Comparison of ENCODE assay signal across 11 cellular contexts in genomic region chr1:93877529-93877928, GRCh38. TPM values are rescaled to one million over a fixed set of nuclear protein-coding genes. Genes with fewer than 3 reads are reported as not detected.
A peak's percentile ranks its signal among the peaks of the same experiment; 100 is the strongest.
DNase-seq lines count a peak whose midpoint lies in the region; ATAC-seq and TF ChIP-seq lines count a peak whose summit lies in the region.
"Had no signal": no experiment of that assay in that cellular context is flagged by ENCODE, and none has a peak within 500 bp of the region (broad histone marks: within the 10 kb centered on the region; RNA-seq: fewer than 3 reads in every experiment).

No MANE protein-coding gene starts in this region.

- no peak overlapping the region for H2BK120ac ChIP-seq in mesendoderm (ENCODE audit: low read depth, low read length)

- no peak for TF ChIP-seq RAD21 in HCT116 (IDR thresholded peaks at IDR 0.05; ENCODE audit: low read depth)

- H4K5ac ChIP-seq in mesendoderm (ENCODE audit: low read length) = no peak overlapping the region

- POLR2A ChIA-PET in HCT116 (lab: Charles Lee) = no interaction called here

- DNase-seq in HCT116 (ENCODE audit: low read depth, low spot score) (no peak), mesendoderm (no peak), Peyer's patch (no peak), foreskin fibroblast (no peak), DMS 273 (lab: John Stamatoyannopoulos, UW; ENCODE audit: unreplicated experiment) (no peak)
- DNase-seq in activated naive CD4-positive, alpha-beta T cell treated with anti-CD3 and anti-CD28 coated beads, Interleukin-2, amount 50 U/mL, for 72 hours (ENCODE audit: low spot score in 2 of 2) = no peak
- DNase-seq in stimulated activated naive CD4-positive, alpha-beta T cell (lab: John Stamatoyannopoulos, UW) = no peak
- DNase-seq: effector memory CD4-positive, alpha-beta T cell; left lung; tibial artery had no signal

- no TSS peak for BruUV-seq in HCT116 (replicated peaks; lab: Mats Ljungman, UMichigan)

- no peak overlapping the region for H2BK15ac ChIP-seq in mesendoderm (replicated peaks; ENCODE audit: low read depth)

- peaks cover 41 to 49% of the 10 kb centered on the region in 2 donors for H3K36me3 Mint-ChIP-seq in activated naive CD4-positive, alpha-beta T cell treated with anti-CD3 and anti-CD28 coated beads, Interleukin-2, amount 50 U/mL, for 72 hours

- H3K4ac ChIP-seq in mesendoderm (ENCODE audit: low read depth, low read length) = no peak overlapping the region

- H3K4me2 ChIP-seq in HCT116 (ENCODE audit: low read length) (peak overlapping the region; percentile 86), mesendoderm (ENCODE audit: low read length) (no peak overlapping the region)

- no peak overlapping the region for H2AK5ac ChIP-seq in mesendoderm (ENCODE audit: low read length)

- H2BK5ac ChIP-seq in mesendoderm (ENCODE audit: low read length) = no peak overlapping the region

- TF ChIP-seq POLR2A in HCT116 (IDR thresholded peaks at IDR 0.05; ENCODE audit: borderline replicate concordance, extremely low read depth, insufficient read depth, insufficient read length) = no peak
- TF ChIP-seq POLR2A in Peyer's patch (IDR thresholded peaks at IDR 0.05) = no peak

- no peaks in the 10 kb centered on the region for H3K9me3 ChIP-seq in HCT116 (ENCODE audit: control insufficient read depth in 1 of 2, insufficient read depth in 1 of 2, low read depth in 1 of 2, low read length in 2 of 2)
- no peaks in the 10 kb centered on the region for H3K9me3 ChIP-seq in Peyer's patch
- H3K9me3 ChIP-seq: left lung, tibial artery had no signal

- H3K27me3 ChIP-seq in ACC112 (ENCODE audit: insufficient read depth, low read length) = no peaks in the 10 kb centered on the region
- H3K27me3 ChIP-seq in HCT116 (ENCODE audit: insufficient read depth, low read length) = no peaks in the 10 kb centered on the region
- no peaks in the 10 kb centered on the region for H3K27me3 ChIP-seq in mesendoderm (ENCODE audit: insufficient read depth, low read length, poor library complexity)
- H3K27me3 ChIP-seq in Peyer's patch = no peaks in the 10 kb centered on the region
- H3K27me3 ChIP-seq: left lung, tibial artery had no signal

- no peak for ATAC-seq in HCT116
- no peak for ATAC-seq in activated naive CD4-positive, alpha-beta T cell treated with anti-CD3 and anti-CD28 coated beads, Interleukin-2, amount 50 U/mL, for 72 hours
- ATAC-seq: left lung had no signal

- H3K9ac ChIP-seq in HCT116 (ENCODE audit: low read length) (peak overlapping the region; percentile 94; the same call in 1 of the 2 replicates), mesendoderm (ENCODE audit: low read length) (peak overlapping the region; percentile 9)

- H3K79me1 ChIP-seq in mesendoderm (ENCODE audit: low read length) = peaks cover 13% of the 10 kb centered on the region

- H3K56ac ChIP-seq in mesendoderm (ENCODE audit: low read length) = no peak overlapping the region

- no peak overlapping the region for H3K27ac ChIP-seq in ACC112 (ENCODE audit: low read depth, low read length)
- no peak overlapping the region for H3K27ac ChIP-seq in HCT116 (ENCODE audit: low read depth, low read length)
- H3K27ac ChIP-seq in mesendoderm (ENCODE audit: low read depth, low read length) = no peak overlapping the region
- H3K27ac ChIP-seq in Peyer's patch = no peak overlapping the region

- CTCF ChIA-PET in HCT116 (lab: Charles Lee) = no interaction called here

- no peak overlapping the region for H2AFZ ChIP-seq in ACC112 (ENCODE audit: low read length, unreplicated experiment)
- H2AFZ ChIP-seq in HCT116 (ENCODE audit: low read depth, low read length, poor library complexity, severe bottlenecking) = no peak overlapping the region

- TF ChIP-seq CTCF in HCT116 (IDR thresholded peaks at IDR 0.05 in 2 of 3, conservative IDR thresholded peaks at IDR 0.05 in 1 of 3; ENCODE audit: borderline replicate concordance in 1 of 3, insufficient read depth in 1 of 3, low read depth in 2 of 3, low read length in 2 of 3) = no peak
- TF ChIP-seq CTCF in Peyer's patch (IDR thresholded peaks at IDR 0.05) = no peak
- no peak for TF ChIP-seq CTCF in foreskin fibroblast (IDR thresholded peaks at IDR 0.05; ENCODE audit: low read depth, low read length)

- H4K8ac ChIP-seq in mesendoderm (ENCODE audit: low read depth, low read length) = no peak overlapping the region

- intact Hi-C loops in HCT116 (cut with micrococcal nuclease) = loop anchor here (10.0 kb wide), 1 partner anchor 793 kb away; no protein-coding TSS in a partner anchor

- H3K79me2 ChIP-seq in ACC112 (ENCODE audit: control insufficient read depth, insufficient read depth, low read length, unreplicated experiment) = peaks cover 40% of the 10 kb centered on the region
- H3K79me2 ChIP-seq in HCT116 (ENCODE audit: insufficient read depth, low read length) = peaks cover 63% of the 10 kb centered on the region
- peaks cover 28% of the 10 kb centered on the region for H3K79me2 ChIP-seq in mesendoderm (ENCODE audit: control insufficient read depth, insufficient read depth, low read length)

- H3K27ac Mint-ChIP-seq in activated naive CD4-positive, alpha-beta T cell treated with anti-CD3 and anti-CD28 coated beads, Interleukin-2, amount 50 U/mL, for 72 hours = peak overlapping the region; percentile 56 to 100

- no CpG with 5 or more reads among the region's 4 CpGs for WGBS in mesendoderm (ENCODE audit: extremely low coverage, insufficient coverage, low lambda C conversion rate)

- no peaks in the 10 kb centered on the region for H3K9me2 ChIP-seq in HCT116 (ENCODE audit: insufficient read depth)

- peaks cover 24% of the 10 kb centered on the region; the same call in 1 of the 2 replicates for H4K20me1 ChIP-seq in HCT116 (ENCODE audit: insufficient read depth)

- RAD21 ChIA-PET in HCT116 (lab: Charles Lee; ENCODE audit: low non-redundant PET in 1 of 2, low total read pairs in 2 of 2, uncharacterized antibody in 2 of 2, unreplicated experiment in 2 of 2) = no interaction called here

- no peak overlapping the region for H3K23ac ChIP-seq in mesendoderm (ENCODE audit: low read length)

- H3K18ac ChIP-seq in mesendoderm (ENCODE audit: low read length) = no peak overlapping the region

- H3K36me3 ChIP-seq in ACC112 (ENCODE audit: insufficient read depth, low read length) (peaks cover 45% of the 10 kb centered on the region), HCT116 (ENCODE audit: control insufficient read depth in 1 of 2, insufficient read depth in 2 of 2, low read length in 2 of 2) (peaks cover 35 to 43% of the 10 kb centered on the region in 2 experiments), mesendoderm (ENCODE audit: control insufficient read depth, insufficient read depth, low read length) (peaks cover 12% of the 10 kb centered on the region), Peyer's patch (peaks cover 0 to 48% (median 0%) of the 10 kb centered on the region in 3 donors)

- peak overlapping the region; percentile 88 for H3K4me3 ChIP-seq in ACC112 (ENCODE audit: low read depth, low read length)
- peak overlapping the region; percentile 89 to 94; a peak in 3 of 4 replicates for H3K4me3 ChIP-seq in HCT116 (replicated peaks in 1 of 2; ENCODE audit: low read depth in 1 of 2, low read length in 2 of 2)
- no peak overlapping the region for H3K4me3 ChIP-seq in mesendoderm (ENCODE audit: low read length)
- H3K4me3 ChIP-seq in Peyer's patch = no peak overlapping the region
- peak overlapping the region in 1 of 2 donors; percentile 98 for H3K4me3 ChIP-seq in foreskin fibroblast (ENCODE audit: low read depth in 1 of 2, low read length in 2 of 2)

- H3K9me3 Mint-ChIP-seq in activated naive CD4-positive, alpha-beta T cell treated with anti-CD3 and anti-CD28 coated beads, Interleukin-2, amount 50 U/mL, for 72 hours = no peaks in the 10 kb centered on the region

- H3K4me1 ChIP-seq in ACC112 (ENCODE audit: control insufficient read depth, insufficient read depth, low read length, unreplicated experiment) (peaks cover 21% of the 10 kb centered on the region), HCT116 (ENCODE audit: control insufficient read depth in 1 of 2, insufficient read depth in 2 of 2, low read length in 2 of 2) (peaks cover 12 to 17% of the 10 kb centered on the region in 2 experiments), mesendoderm (ENCODE audit: control insufficient read depth, low read depth, low read length) (peaks cover 3% of the 10 kb centered on the region), Peyer's patch (peaks cover 0 to 32% (median 10%) of the 10 kb centered on the region in 4 donors)

TF ChIP-seq in HCT116, 20 proteins besides CTCF, POLR2A, EP300 and RAD21 (continues in another document):
- TF ChIP-seq ELF1 (IDR thresholded peaks at IDR 0.05; ENCODE audit: borderline replicate concordance, low read depth) (no peak), FOSL1 (IDR thresholded peaks at IDR 0.05; ENCODE audit: low read depth) (no peak), CEBPB (IDR thresholded peaks at IDR 0.05; ENCODE audit: low read depth) (no peak), TCF7L2 (IDR thresholded peaks at IDR 0.05; ENCODE audit: borderline replicate concordance, extremely low read depth, insufficient read depth, insufficient read length) (no peak), CBX3 (IDR thresholded peaks at IDR 0.05; ENCODE audit: low read depth) (no peak), EGR1 (IDR thresholded peaks at IDR 0.05; ENCODE audit: low read depth) (no peak), YY1 (IDR thresholded peaks at IDR 0.05; ENCODE audit: extremely low read depth, insufficient replicate concordance, low read depth, low read length) (no peak), JUND (IDR thresholded peaks at IDR 0.05) (no peak), MAX (IDR thresholded peaks at IDR 0.05) (no peak), ZFX (IDR thresholded peaks at IDR 0.05) (no peak), EZH2 (IDR thresholded peaks at IDR 0.05) (no peak), EZH2phosphoT487 (IDR thresholded peaks at IDR 0.05; ENCODE audit: borderline replicate concordance) (no peak), POLR2AphosphoS5 (IDR thresholded peaks at IDR 0.05; ENCODE audit: low read depth, low read length) (no peak), ZNF274 (IDR thresholded peaks at IDR 0.05; ENCODE audit: low read depth, low read length) (no peak), SIN3A (IDR thresholded peaks at IDR 0.05; ENCODE audit: low read depth) (no peak)

RNA-seq across cellular contexts. Expression of gene DNTTIP2, which starts 1.5 kb away (rescaled TPM):
- total RNA-seq in HCT116 (2021; ENCODE audit: unreplicated experiment) (66.1 TPM), Peyer's patch (10 to 100 TPM; 15.7 to 52.8 (median 37.4) TPM)
- polyA plus RNA-seq in HCT116 (2012) = 17.3 and 21.1 TPM in 2 replicates
- total RNA-seq in activated naive CD4-positive, alpha-beta T cell treated with anti-CD3 and anti-CD28 coated beads, Interleukin-2, amount 50 U/mL, for 72 hours = 10 to 100 TPM; 64.9 to 67.0 TPM
- 132 TPM for polyA plus RNA-seq in mesendoderm (2013, experiment 1 of 2)
- 129 TPM for polyA plus RNA-seq in mesendoderm (2013, experiment 2 of 2)

RNA-seq across cellular contexts. Expression of gene GCLM, which starts 31.7 kb away (rescaled TPM):
- total RNA-seq in HCT116 (2021; ENCODE audit: unreplicated experiment) (28.9 TPM), Peyer's patch (10 to 100 TPM; 14.0 to 56.2 (median 17.9) TPM)
- polyA plus RNA-seq in HCT116 (2012) = 13.4 and 15.6 TPM in 2 replicates
- 10 to 100 TPM; 16.9 to 17.6 TPM for total RNA-seq in activated naive CD4-positive, alpha-beta T cell treated with anti-CD3 and anti-CD28 coated beads, Interleukin-2, amount 50 U/mL, for 72 hours
- polyA plus RNA-seq in mesendoderm (2013, experiment 1 of 2) = 10.8 TPM
- polyA plus RNA-seq in mesendoderm (2013, experiment 2 of 2) = 11.9 TPM

Comparison
In these comparisons a context has a peak if more than half of its experiments do, and no peak if none do; other contexts are left out.
1. H3K4me3 ChIP-seq: peak in ACC112 (single experiment) and HCT116 (2 of 2); none in mesendoderm (single experiment) and Peyer's patch (0 of 4).